ENCODE assay signal across 13 cellular contexts in genomic region chr1:165010418-165011055, GRCh38.
DNase-seq lines count a peak whose midpoint lies in the region; ATAC-seq and TF ChIP-seq lines count a peak whose summit lies in the region.
"Had no signal": no experiment of that assay in that cellular context is flagged by ENCODE, and none has a peak within 500 bp of the region (broad histone marks: within the 10 kb centered on the region; RNA-seq: fewer than 3 reads in every experiment).

No MANE protein-coding gene starts in this region.

- intact Hi-C loops in Right ventricle myocardium inferior (cut with DNase I): no loop called here
- intact Hi-C loops in cardiac septum (cut with DNase I): no loop called here
- intact Hi-C loops in heart right ventricle (cut with DNase I): no loop called here
- intact Hi-C loops in lower lobe of right lung (cut with DNase I): no loop called here

- no peaks in the 10 kb centered on the region for H3K9me3 ChIP-seq in heart right ventricle
- H3K9me3 ChIP-seq in lower lobe of right lung: no peaks in the 10 kb centered on the region
- H3K9me3 ChIP-seq: BLaER1 treated with 17β-estradiol and CSF1 and Interleukin-3, amounts not matched to agents 10 nM and 100 nM; HAP-1 had no signal

- 46 to 62% methylated on average over 3 of the region's 3 CpGs for WGBS in heart right ventricle, 2 donors

- peaks cover 0 to 6% (median 0%) of the 10 kb centered on the region in 9 donors for H3K4me1 ChIP-seq in heart right ventricle
- no peaks in the 10 kb centered on the region for H3K4me1 ChIP-seq in lower lobe of right lung
- H3K4me1 ChIP-seq: BLaER1 treated with 17β-estradiol and CSF1 and Interleukin-3, amounts not matched to agents 10 nM and 100 nM had no signal

- ATAC-seq in Right ventricle myocardium inferior (peak; percentile 77), heart right ventricle (peak in 7 of 8 donors; percentile 25 to 72 (median 55)), lower lobe of right lung (peak; percentile 43 to 52), HG02885 (IDR thresholded peaks at IDR 0.05; ENCODE audit: poor library complexity, unreplicated experiment) (no peak)
- ATAC-seq: CD8-positive, alpha-beta T cell had no signal

- no peak overlapping the region for H3K4me3 ChIP-seq in heart right ventricle
- no peak overlapping the region for H3K4me3 ChIP-seq in lower lobe of right lung
- H3K4me3 ChIP-seq: BLaER1 treated with 17β-estradiol and CSF1 and Interleukin-3, amounts not matched to agents 10 nM and 100 nM; GM23248; HAP-1 had no signal

- no peak for DNase-seq in Right ventricle myocardium inferior (ENCODE audit: missing footprints)
- DNase-seq in cardiac septum (ENCODE audit: low spot score): no peak
- no peak for DNase-seq in heart right ventricle
- no peak for DNase-seq in lower lobe of right lung
- DNase-seq in T-helper 1 cell: no peak
- no peak for DNase-seq in midbrain (lab: John Stamatoyannopoulos, UW)
- DNase-seq: Calu3; CD8-positive, alpha-beta T cell; GM23248 had no signal

- peak overlapping the region in 5 of 10 donors; percentile 10 to 61 (median 52) for H3K27ac ChIP-seq in heart right ventricle
- no peak overlapping the region for H3K27ac ChIP-seq in lower lobe of right lung
- H3K27ac ChIP-seq: BLaER1 treated with 17β-estradiol and CSF1 and Interleukin-3, amounts not matched to agents 10 nM and 100 nM; GM23248; HL-60 had no signal

- TF ChIP-seq CTCF in heart right ventricle (IDR thresholded peaks at IDR 0.05) (no peak), lower lobe of right lung (IDR thresholded peaks at IDR 0.05) (no peak)

- H3K27me3 ChIP-seq in heart right ventricle (no peaks in the 10 kb centered on the region), lower lobe of right lung (ENCODE audit: low read depth) (no peaks in the 10 kb centered on the region)
- H3K27me3 ChIP-seq: BLaER1 treated with 17β-estradiol and CSF1 and Interleukin-3, amounts not matched to agents 10 nM and 100 nM had no signal

- H3K36me3 ChIP-seq in heart right ventricle (no peaks in the 10 kb centered on the region), lower lobe of right lung (no peaks in the 10 kb centered on the region)
- H3K36me3 ChIP-seq: BLaER1 treated with 17β-estradiol and CSF1 and Interleukin-3, amounts not matched to agents 10 nM and 100 nM; HAP-1 had no signal
